8 cellular contexts compared by ENCODE assay signal in the genomic region with DNA sequence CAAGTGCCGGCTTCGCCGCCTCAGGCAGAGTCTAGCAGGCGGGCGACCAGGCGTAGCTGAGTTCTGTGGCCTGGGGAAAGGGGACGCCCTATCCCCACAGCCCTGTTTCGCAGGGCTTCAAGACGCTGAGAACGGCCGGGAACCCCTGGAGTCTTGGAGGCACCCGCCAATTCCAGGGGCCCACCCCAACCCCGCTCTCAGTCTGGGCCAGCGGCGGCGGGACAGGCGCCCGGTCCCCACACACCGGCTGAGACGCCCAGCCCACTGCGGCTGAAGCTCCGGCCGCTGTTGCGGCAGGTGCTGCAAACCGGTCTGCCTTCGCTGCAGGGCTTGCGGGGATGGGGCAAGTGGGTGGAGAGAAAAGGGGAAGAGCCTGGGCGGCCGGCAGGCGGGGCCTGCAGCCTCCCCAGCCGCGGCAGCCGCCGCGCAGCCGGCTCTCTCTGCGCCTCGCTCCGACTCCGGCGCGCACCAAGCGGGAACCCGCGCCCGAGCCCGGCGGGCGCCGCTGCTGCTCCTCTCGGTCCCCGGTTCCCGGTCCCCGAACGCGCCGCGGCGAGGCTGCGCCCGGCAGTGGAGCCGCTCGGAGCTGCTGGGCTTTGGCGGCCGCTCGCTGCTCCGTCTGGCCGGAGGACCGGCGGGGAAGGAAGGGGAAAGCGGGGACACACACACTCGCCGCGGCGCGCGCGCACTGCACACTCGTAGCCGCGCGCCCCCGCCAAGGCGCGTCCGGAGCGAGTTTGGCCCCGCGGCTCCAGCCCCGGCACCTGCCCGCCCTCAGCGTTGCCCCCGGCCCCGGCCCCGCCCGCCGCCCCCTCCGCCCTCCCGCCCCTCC. TPM values are rescaled to one million over a fixed set of nuclear protein-coding genes. Genes with fewer than 3 reads are reported as not detected.
DNase-seq lines count a peak whose midpoint lies in the region; ATAC-seq, FAIRE-seq and TF ChIP-seq lines count a peak whose summit lies in the region.

A gene with protein sequence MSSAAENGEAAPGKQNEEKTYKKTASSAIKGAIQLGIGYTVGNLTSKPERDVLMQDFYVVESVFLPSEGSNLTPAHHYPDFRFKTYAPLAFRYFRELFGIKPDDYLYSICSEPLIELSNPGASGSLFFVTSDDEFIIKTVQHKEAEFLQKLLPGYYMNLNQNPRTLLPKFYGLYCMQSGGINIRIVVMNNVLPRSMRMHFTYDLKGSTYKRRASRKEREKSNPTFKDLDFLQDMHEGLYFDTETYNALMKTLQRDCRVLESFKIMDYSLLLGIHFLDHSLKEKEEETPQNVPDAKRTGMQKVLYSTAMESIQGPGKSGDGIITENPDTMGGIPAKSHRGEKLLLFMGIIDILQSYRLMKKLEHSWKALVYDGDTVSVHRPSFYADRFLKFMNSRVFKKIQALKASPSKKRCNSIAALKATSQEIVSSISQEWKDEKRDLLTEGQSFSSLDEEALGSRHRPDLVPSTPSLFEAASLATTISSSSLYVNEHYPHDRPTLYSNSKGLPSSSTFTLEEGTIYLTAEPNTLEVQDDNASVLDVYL (plus strand): TSS at position 437 of the 832 bp plus-strand sequence. CDS start 117,375 bp downstream, outside the sequence.

- H3K36me3 ChIP-seq in tibial artery = no peaks in the 10 kb centered on the region

- H3K27ac Mint-ChIP-seq in nephron = no peak within 1 kb of the TSS

- peak within 1 kb of the TSS; percentile 94 to 96 (median 94) for H3K4me3 Mint-ChIP-seq in nephron

- TF ChIP-seq CTCF in nephron (IDR thresholded peaks at IDR 0.05; ENCODE audit: unreplicated experiment in 3 of 3) (no peak), tibial artery (IDR thresholded peaks at IDR 0.05) (peak in 1 of 2 experiments; percentile 11)

- peak within 1 kb of the TSS; percentile 66 to 71 for H3K4me3 ChIP-seq in tibial artery

- no peaks in the 10 kb centered on the region for H3K36me3 Mint-ChIP-seq in nephron (ENCODE audit: low read depth)

- DNase-seq in C1 segment of cervical spinal cord (lab: John Stamatoyannopoulos, UW) (peak in 9 of 14 donors; percentile 30 to 83 (median 51)), NCI-H2227 (lab: John Stamatoyannopoulos, UW; ENCODE audit: unreplicated experiment) (peak; percentile 78), frontal cortex (ENCODE audit: low spot score in 2 of 2) (peak; percentile 68 to 69), tibial artery (peak; percentile 28 to 80)
- DNase-seq in activated CD8-positive, alpha-beta memory T cell treated with anti-CD3 and anti-CD28 coated beads, Interleukin-2, amount 50 U/mL, for 48 hours = peak; percentile 68

- H3K4me1 Mint-ChIP-seq in nephron = peaks cover 7% of the 10 kb centered on the region

- H3K27me3 ChIP-seq in tibial artery = no peaks in the 10 kb centered on the region

- intact Hi-C loops in tibial artery (cut with DNase I; ENCODE audit: low total_unique reads) = loop anchor here (10.0 kb wide), 2 partner anchors 70 to 120 kb away; no protein-coding TSS in a partner anchor

- ATAC-seq in GM18870 (IDR thresholded peaks at IDR 0.05; ENCODE audit: unreplicated experiment) = peak; percentile 47
- peak; percentile 74 for ATAC-seq in HG03095 (IDR thresholded peaks at IDR 0.05; ENCODE audit: unreplicated experiment)

- H3K4me1 ChIP-seq in tibial artery = peaks cover 0 to 28% (median 18%) of the 10 kb centered on the region in 4 donors

- H3K9me3 ChIP-seq in tibial artery = no peaks in the 10 kb centered on the region

- FAIRE-seq in frontal cortex (lab: Jason Lieb, UNC) = no peak

- no peaks in the 10 kb centered on the region for H3K9me3 Mint-ChIP-seq in nephron

- H3K27ac ChIP-seq in tibial artery = peak within 1 kb of the TSS; percentile 75 to 78

- peaks cover 86% of the 10 kb centered on the region for H3K27me3 Mint-ChIP-seq in nephron (ENCODE audit: low read depth)

RNA-seq across cellular contexts. Expression of the gene that starts here (rescaled TPM):
- total RNA-seq in frontal cortex = 2.9 TPM

Comparison
In these comparisons a context has a peak if more than half of its experiments do, and no peak if none do; other contexts are left out.
1. Peak in every context shown above with its lines: DNase-seq, ATAC-seq, H3K4me3 ChIP-seq and H3K27ac ChIP-seq.